7 cellular contexts compared by ENCODE assay signal in the genomic region with DNA sequence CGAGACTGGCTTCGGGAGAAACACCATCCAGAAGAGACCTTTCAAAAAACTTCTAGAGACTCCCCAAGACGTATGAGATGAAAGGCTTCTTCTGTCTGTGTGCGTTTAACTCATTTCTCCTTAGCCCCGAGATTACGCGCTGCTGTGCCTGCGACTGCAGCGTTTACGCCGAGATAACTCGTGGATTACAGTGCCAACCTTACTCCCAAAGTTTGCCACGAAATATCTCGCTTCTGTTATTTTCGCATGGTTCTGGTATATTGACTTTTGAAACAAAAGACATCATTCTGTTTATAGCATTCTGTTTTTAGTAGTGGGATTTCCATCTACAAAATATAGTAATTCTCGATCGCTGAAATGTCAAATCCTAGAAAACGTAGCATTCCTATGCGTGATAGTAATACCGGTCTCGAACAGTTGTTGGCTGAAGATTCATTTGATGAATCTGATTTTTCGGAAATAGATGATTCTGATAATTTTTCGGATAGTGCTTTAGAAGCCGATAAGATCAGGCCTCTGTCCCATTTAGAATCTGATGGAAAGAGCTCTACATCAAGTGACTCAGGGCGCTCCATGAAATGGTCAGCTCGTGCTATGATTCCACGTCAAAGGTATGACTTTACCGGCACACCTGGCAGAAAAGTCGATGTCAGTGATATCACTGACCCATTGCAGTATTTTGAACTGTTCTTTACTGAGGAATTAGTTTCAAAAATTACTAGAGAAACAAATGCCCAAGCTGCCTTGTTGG. TPM values are rescaled to one million over a fixed set of nuclear protein-coding genes. Genes with fewer than 3 reads are reported as not detected.
DNase-seq lines count a peak whose midpoint lies in the region; ATAC-seq and TF ChIP-seq lines count a peak whose summit lies in the region.

No MANE protein-coding gene starts in this region.

- intact Hi-C loops in activated T-helper 1 cell treated with anti-CD3 and anti-CD28 coated beads, Interleukin-12 subunit alpha, Interleukin-12 subunit beta, Interleukin-2, Interleukin-4 antibody, amounts not matched to agents 30 ng/mL and 10 ng/mL and 1 ng/mL, durations not matched to agents 14 hours and 24 hours and 36 hours (cut with micrococcal nuclease), result loop anchor here (1.0 to 10.0 kb wide), 8 partner anchors 64 to 908 kb away; partner anchors contain the start of genes EMC4, FMN1, GOLGA8A and GOLGA8B

- CTCF ChIA-PET in HEK293 (lab: Yijun Ruan, JAX), result interaction anchor here (1.1 kb wide), 1 partner anchor 241 kb away, joined by 4 read pairs; the partner anchor contains the start of genes NOP10 and NUTM1

- no peak for DNase-seq in activated T-helper 1 cell treated with anti-CD3 and anti-CD28 coated beads, Interleukin-12 subunit alpha, Interleukin-12 subunit beta, Interleukin-2, Interleukin-4 antibody, amounts not matched to agents 30 ng/mL and 10 ng/mL and 1 ng/mL, durations not matched to agents 14 hours and 24 hours and 36 hours (ENCODE audit: low spot score)
- DNase-seq in stimulated activated effector memory CD8-positive, alpha-beta T cell treated with anti-CD3 and anti-CD28 coated beads, Interleukin-12 subunit alpha, Interleukin-12 subunit beta, amount 100 ng/mL, for 72 hours (ENCODE audit: low spot score in 2 of 2), result no peak
- DNase-seq in hippocampal formation (lab: John Stamatoyannopoulos, UW), result no peak

- H3K4me3 ChIP-seq in HEK293 (ENCODE audit: low read depth, low read length) (peak overlapping the region; percentile 55), iPS-15b (ENCODE audit: low read depth, low read length) (peak overlapping the region; percentile 92)

- peaks cover 7% of the 10 kb centered on the region for H3K9me3 Mint-ChIP-seq in activated T-helper 1 cell treated with anti-CD3 and anti-CD28 coated beads, Interleukin-12 subunit alpha, Interleukin-12 subunit beta, Interleukin-2, Interleukin-4 antibody, amounts not matched to agents 30 ng/mL and 10 ng/mL and 1 ng/mL, durations not matched to agents 14 hours and 24 hours and 36 hours
- H3K9me3 Mint-ChIP-seq in stimulated activated effector memory CD8-positive, alpha-beta T cell treated with anti-CD3 and anti-CD28 coated beads, Interleukin-12 subunit alpha, Interleukin-12 subunit beta, amount 100 ng/mL, for 72 hours, result no peaks in the 10 kb centered on the region

- peak overlapping the region; percentile 82 for H3K9ac ChIP-seq in iPS-15b (ENCODE audit: low read depth, low read length)

- H3K4me1 Mint-ChIP-seq in activated T-helper 1 cell treated with anti-CD3 and anti-CD28 coated beads, Interleukin-12 subunit alpha, Interleukin-12 subunit beta, Interleukin-2, Interleukin-4 antibody, amounts not matched to agents 30 ng/mL and 10 ng/mL and 1 ng/mL, durations not matched to agents 14 hours and 24 hours and 36 hours (ENCODE audit: low read depth), result peaks cover 43% of the 10 kb centered on the region
- peaks cover 22% of the 10 kb centered on the region for H3K4me1 Mint-ChIP-seq in stimulated activated effector memory CD8-positive, alpha-beta T cell treated with anti-CD3 and anti-CD28 coated beads, Interleukin-12 subunit alpha, Interleukin-12 subunit beta, amount 100 ng/mL, for 72 hours

- POLR2A ChIA-PET in HEK293 (lab: Yijun Ruan, JAX), result interaction anchor here (0.7 to 1.5 kb wide), 8 partner anchors 8 to 620 kb away, joined by 3 to 5 read pairs (median 3); partner anchors contain the start of genes AVEN, KATNBL1 and SLC12A6

- H3K27me3 ChIP-seq in iPS-15b (ENCODE audit: control insufficient read depth, insufficient read depth, low read length), result no peaks in the 10 kb centered on the region

- ATAC-seq in stimulated activated effector memory CD8-positive, alpha-beta T cell treated with anti-CD3 and anti-CD28 coated beads, Interleukin-12 subunit alpha, Interleukin-12 subunit beta, amount 100 ng/mL, for 72 hours, result no peak
- ATAC-seq in GM19463 (IDR thresholded peaks at IDR 0.05; ENCODE audit: unreplicated experiment) (no peak), HG03135 (IDR thresholded peaks at IDR 0.05; ENCODE audit: unreplicated experiment) (no peak)

- H3K4me1 ChIP-seq in HEK293 (ENCODE audit: control insufficient read depth, insufficient read depth, low read length), result no peaks in the 10 kb centered on the region; the same call in 1 of the 2 replicates
- no peaks in the 10 kb centered on the region for H3K4me1 ChIP-seq in iPS-15b (ENCODE audit: control insufficient read depth, insufficient read depth, low read length)

- peak overlapping the region; percentile 100 for H3K27ac Mint-ChIP-seq in activated T-helper 1 cell treated with anti-CD3 and anti-CD28 coated beads, Interleukin-12 subunit alpha, Interleukin-12 subunit beta, Interleukin-2, Interleukin-4 antibody, amounts not matched to agents 30 ng/mL and 10 ng/mL and 1 ng/mL, durations not matched to agents 14 hours and 24 hours and 36 hours
- peak overlapping the region; percentile 100 for H3K27ac Mint-ChIP-seq in stimulated activated effector memory CD8-positive, alpha-beta T cell treated with anti-CD3 and anti-CD28 coated beads, Interleukin-12 subunit alpha, Interleukin-12 subunit beta, amount 100 ng/mL, for 72 hours

- H3K9me3 ChIP-seq in HEK293 (ENCODE audit: control insufficient read depth, insufficient read depth, low read depth, low read length) (no peaks in the 10 kb centered on the region), iPS-15b (ENCODE audit: control insufficient read depth, insufficient read depth, low read length) (no peaks in the 10 kb centered on the region)

- no peaks in the 10 kb centered on the region for H3K27me3 Mint-ChIP-seq in activated T-helper 1 cell treated with anti-CD3 and anti-CD28 coated beads, Interleukin-12 subunit alpha, Interleukin-12 subunit beta, Interleukin-2, Interleukin-4 antibody, amounts not matched to agents 30 ng/mL and 10 ng/mL and 1 ng/mL, durations not matched to agents 14 hours and 24 hours and 36 hours (ENCODE audit: insufficient read depth)

- no peak for TF ChIP-seq CTCF in HEK293 (tag by site-specific recombination; IDR thresholded peaks at IDR 0.05)

- peak overlapping the region; percentile 98 for H3K4me3 Mint-ChIP-seq in activated T-helper 1 cell treated with anti-CD3 and anti-CD28 coated beads, Interleukin-12 subunit alpha, Interleukin-12 subunit beta, Interleukin-2, Interleukin-4 antibody, amounts not matched to agents 30 ng/mL and 10 ng/mL and 1 ng/mL, durations not matched to agents 14 hours and 24 hours and 36 hours
- peak overlapping the region; percentile 100 for H3K4me3 Mint-ChIP-seq in stimulated activated effector memory CD8-positive, alpha-beta T cell treated with anti-CD3 and anti-CD28 coated beads, Interleukin-12 subunit alpha, Interleukin-12 subunit beta, amount 100 ng/mL, for 72 hours

- H3K36me3 ChIP-seq in HEK293 (ENCODE audit: control insufficient read depth in 2 of 2, insufficient read depth in 1 of 2, low read length in 2 of 2) (peaks cover 0 to 4% of the 10 kb centered on the region in 2 experiments; a peak in 2 of 3 replicates), iPS-15b (ENCODE audit: control insufficient read depth, insufficient read depth, low read length) (no peaks in the 10 kb centered on the region)

- H3K36me3 Mint-ChIP-seq in activated T-helper 1 cell treated with anti-CD3 and anti-CD28 coated beads, Interleukin-12 subunit alpha, Interleukin-12 subunit beta, Interleukin-2, Interleukin-4 antibody, amounts not matched to agents 30 ng/mL and 10 ng/mL and 1 ng/mL, durations not matched to agents 14 hours and 24 hours and 36 hours (ENCODE audit: low read depth), result peaks cover 23% of the 10 kb centered on the region
- peaks cover 22% of the 10 kb centered on the region for H3K36me3 Mint-ChIP-seq in stimulated activated effector memory CD8-positive, alpha-beta T cell treated with anti-CD3 and anti-CD28 coated beads, Interleukin-12 subunit alpha, Interleukin-12 subunit beta, amount 100 ng/mL, for 72 hours

- H3K27ac ChIP-seq in HEK293 (ENCODE audit: extremely low read depth, low read depth, low read length), result peak overlapping the region; percentile 39; the same call in 1 of the 2 replicates

TF ChIP-seq in HEK293, 187 proteins besides CTCF, POLR2A, EP300 and RAD21 (continues in another document):
- TF ChIP-seq ZNF174 (tag by site-specific recombination; IDR thresholded peaks at IDR 0.05) (no peak), ZNF366 (tag by site-specific recombination; conservative IDR thresholded peaks at IDR 0.05) (no peak), ZNF837 (tag by site-specific recombination; IDR thresholded peaks at IDR 0.05) (no peak), ZNF610 (tag by site-specific recombination; IDR thresholded peaks at IDR 0.05; ENCODE audit: borderline replicate concordance) (no peak), ZNF473 (tag by site-specific recombination; IDR thresholded peaks at IDR 0.05) (no peak)
- TF ChIP-seq, protein P1, sequence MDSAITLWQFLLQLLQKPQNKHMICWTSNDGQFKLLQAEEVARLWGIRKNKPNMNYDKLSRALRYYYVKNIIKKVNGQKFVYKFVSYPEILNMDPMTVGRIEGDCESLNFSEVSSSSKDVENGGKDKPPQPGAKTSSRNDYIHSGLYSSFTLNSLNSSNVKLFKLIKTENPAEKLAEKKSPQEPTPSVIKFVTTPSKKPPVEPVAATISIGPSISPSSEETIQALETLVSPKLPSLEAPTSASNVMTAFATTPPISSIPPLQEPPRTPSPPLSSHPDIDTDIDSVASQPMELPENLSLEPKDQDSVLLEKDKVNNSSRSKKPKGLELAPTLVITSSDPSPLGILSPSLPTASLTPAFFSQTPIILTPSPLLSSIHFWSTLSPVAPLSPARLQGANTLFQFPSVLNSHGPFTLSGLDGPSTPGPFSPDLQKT (IDR thresholded peaks at IDR 0.05; ENCODE audit: borderline replicate concordance, low read depth, low read length), result no peak

RNA-seq across cellular contexts. Expression of gene PGBD4, which starts 0.5 kb away (rescaled TPM):
- total RNA-seq in activated T-helper 1 cell treated with anti-CD3 and anti-CD28 coated beads, Interleukin-12 subunit alpha, Interleukin-12 subunit beta, Interleukin-2, Interleukin-4 antibody, amounts not matched to agents 30 ng/mL and 10 ng/mL and 1 ng/mL, durations not matched to agents 14 hours and 24 hours and 36 hours, result 3.9 TPM in 2 replicates

RNA-seq across cellular contexts. Expression of gene EMC7, which starts 0.7 kb away (rescaled TPM):
- 77.1 and 81.3 TPM in 2 replicates for total RNA-seq in activated T-helper 1 cell treated with anti-CD3 and anti-CD28 coated beads, Interleukin-12 subunit alpha, Interleukin-12 subunit beta, Interleukin-2, Interleukin-4 antibody, amounts not matched to agents 30 ng/mL and 10 ng/mL and 1 ng/mL, durations not matched to agents 14 hours and 24 hours and 36 hours
